In genomic region chr11:70060611-70061293, GRCh38 we compare ENCODE assay signal across 18 cellular contexts.
"Had no signal": no experiment of that assay in that cellular context is flagged by ENCODE, and none has a peak within 500 bp of the region (broad histone marks: within the 10 kb centered on the region; RNA-seq: fewer than 3 reads in every experiment).

No MANE protein-coding gene starts in this region.

- H3K27ac Mint-ChIP-seq: nephron; stimulated activated effector memory CD8-positive, alpha-beta T cell treated with anti-CD3 and anti-CD28 coated beads, Interleukin-12 subunit alpha, Interleukin-12 subunit beta, amount 100 ng/mL, for 72 hours had no signal

- H3K4me3 ChIP-seq: heart left ventricle, left ventricle myocardium inferior, lung, prostate gland, right lobe of liver, tibial artery, upper lobe of right lung had no signal

- H3K4me3 Mint-ChIP-seq: naive B cell; nephron; stimulated activated effector memory CD8-positive, alpha-beta T cell treated with anti-CD3 and anti-CD28 coated beads, Interleukin-12 subunit alpha, Interleukin-12 subunit beta, amount 100 ng/mL, for 72 hours had no signal

- H3K27me3 ChIP-seq: heart left ventricle, right lobe of liver, tibial artery, upper lobe of right lung had no signal

- ATAC-seq: heart left ventricle; right lobe of liver; stimulated activated effector memory CD8-positive, alpha-beta T cell treated with anti-CD3 and anti-CD28 coated beads, Interleukin-12 subunit alpha, Interleukin-12 subunit beta, amount 100 ng/mL, for 72 hours; stimulated activated naive CD8-positive, alpha-beta T cell treated with anti-CD3 and anti-CD28 coated beads, Interleukin-15, Interleukin-2, amounts not matched to agents 100 U/mL and 50 U/mL, for 24 hours; upper lobe of right lung had no signal

- H3K36me3 ChIP-seq: heart left ventricle, left ventricle myocardium inferior, prostate gland, right lobe of liver, tibial artery, upper lobe of right lung had no signal

- H3K9me3 ChIP-seq: prostate gland, right lobe of liver, tibial artery, upper lobe of right lung had no signal

- H3K4me1 ChIP-seq: heart left ventricle, left ventricle myocardium inferior, parathyroid adenoma, prostate gland, right lobe of liver, upper lobe of right lung had no signal

- H3K4me1 Mint-ChIP-seq: naive B cell; stimulated activated effector memory CD8-positive, alpha-beta T cell treated with anti-CD3 and anti-CD28 coated beads, Interleukin-12 subunit alpha, Interleukin-12 subunit beta, amount 100 ng/mL, for 72 hours had no signal

- H3K27ac ChIP-seq: heart left ventricle, left ventricle myocardium inferior, parathyroid adenoma, prostate gland, right lobe of liver, tibial artery, upper lobe of right lung had no signal

- DNase-seq: dermis blood vessel endothelial cell; effector CD4-positive, alpha-beta T cell; heart left ventricle; left ventricle myocardium inferior; mesendoderm; naive B cell; occipital lobe; right lobe of liver; stimulated activated CD4-positive, alpha-beta T cell treated with anti-CD3 and anti-CD28 coated beads, Interleukin-4, amount 100 ng/mL, for 1 hour; stimulated activated CD8-positive, alpha-beta memory T cell treated with anti-CD3 and anti-CD28 coated beads, Interleukin-4, amount 100 ng/mL, for 48 hours; stimulated activated naive CD8-positive, alpha-beta T cell treated with anti-CD3 and anti-CD28 coated beads, Interleukin-15, Interleukin-2, amounts not matched to agents 100 U/mL and 50 U/mL, for 24 hours; tibial artery; upper lobe of right lung had no signal
